In genomic region chr5:68252678-68253520, GRCh38 we compare ENCODE assay signal across 8 cellular contexts. TPM values are rescaled to one million over a fixed set of nuclear protein-coding genes. Genes with fewer than 3 reads are reported as not detected.
DNase-seq lines count a peak whose midpoint lies in the region; ATAC-seq and TF ChIP-seq lines count a peak whose summit lies in the region.

No MANE protein-coding gene starts in this region.

- DNase-seq in AG09319 (ENCODE audit: extremely low read depth, low read depth): peak; percentile 62
- DNase-seq in GM13976 (ENCODE audit: low spot score): peak; percentile 60
- peak in 2 of 3 donors; percentile 48 to 82 for DNase-seq in Peyer's patch
- peak in 1 of 2 donors; percentile 77 for DNase-seq in ascending aorta (ENCODE audit: low spot score in 2 of 2)
- no peak for DNase-seq in right atrium auricular region (ENCODE audit: low spot score)
- DNase-seq in renal cortical epithelial cell (ENCODE audit: low read depth): peak; percentile 66
- DNase-seq in occipital lobe (lab: John Stamatoyannopoulos, UW): no peak

- H3K27me3 ChIP-seq in Peyer's patch (no peaks in the 10 kb centered on the region), ascending aorta (no peaks in the 10 kb centered on the region), right atrium auricular region (no peaks in the 10 kb centered on the region)

- TF ChIP-seq POLR2A in Peyer's patch (IDR thresholded peaks at IDR 0.05): no peak

- H3K36me3 ChIP-seq in Peyer's patch: no peaks in the 10 kb centered on the region
- no peaks in the 10 kb centered on the region for H3K36me3 ChIP-seq in ascending aorta
- no peaks in the 10 kb centered on the region for H3K36me3 ChIP-seq in right atrium auricular region

- intact Hi-C loops in ascending aorta (cut with DNase I): loop anchor here (1.0 to 10.0 kb wide), 5 partner anchors 36 to 1007 kb away; no protein-coding TSS in a partner anchor

- TF ChIP-seq CTCF in AG09319 (IDR thresholded peaks at IDR 0.05; ENCODE audit: low read depth, low read length) (peak; percentile 89), GM13976 (IDR thresholded peaks at IDR 0.05; ENCODE audit: borderline replicate concordance, control extremely low read depth, extremely low read depth, insufficient read depth, missing control alignments) (peak; percentile 70), Peyer's patch (IDR thresholded peaks at IDR 0.05) (peak; percentile 35 to 84 (median 72)), ascending aorta (IDR thresholded peaks at IDR 0.05) (peak; percentile 69 to 84 (median 70)), right atrium auricular region (IDR thresholded peaks at IDR 0.05) (peak; percentile 46 to 87)

- H3K27ac ChIP-seq in Peyer's patch (peak overlapping the region in 3 of 4 donors; percentile 19 to 53 (median 28)), ascending aorta (peak overlapping the region; percentile 66 to 77), right atrium auricular region (peak overlapping the region; percentile 69 to 81)

- ATAC-seq in HG03460 (IDR thresholded peaks at IDR 0.05; ENCODE audit: unreplicated experiment): peak; percentile 71

- H3K4me1 ChIP-seq in Peyer's patch (peaks cover 0 to 84% (median 5%) of the 10 kb centered on the region in 4 donors), ascending aorta (peaks cover 15 to 84% of the 10 kb centered on the region in 2 donors), right atrium auricular region (peaks cover 0 to 97% of the 10 kb centered on the region in 2 donors)

- H3K9me3 ChIP-seq in Peyer's patch (no peaks in the 10 kb centered on the region), ascending aorta (no peaks in the 10 kb centered on the region), right atrium auricular region (no peaks in the 10 kb centered on the region)

- H3K4me3 ChIP-seq in Peyer's patch (no peak overlapping the region), ascending aorta (peak overlapping the region; percentile 17 to 37), right atrium auricular region (peak overlapping the region in 1 of 2 donors; percentile 1)

- in situ Hi-C loops in GM13976 (cut with MboI; ENCODE audit: low sequenced_read_pairs, unreplicated experiment): loop anchor here (10.0 kb wide), 1 partner anchor 1008 kb away; no protein-coding TSS in a partner anchor

RNA-seq across cellular contexts. Expression of gene PIK3R1, which starts 37.3 kb away (rescaled TPM):
- 100 to 1,000 TPM in 1 of 4 donors, 10 to 100 TPM in 3; 69.3 to 113 (median 87.5) TPM for total RNA-seq in Peyer's patch
- 89.3 TPM for total RNA-seq in ascending aorta
- 10 to 100 TPM; 87.0 to 91.1 TPM for total RNA-seq in right atrium auricular region
- 29.0 and 76.5 TPM in 2 replicates for total RNA-seq in renal cortical epithelial cell
- 177 TPM for total RNA-seq in occipital lobe

Comparison
In these comparisons a context has a peak if more than half of its experiments do, and no peak if none do; other contexts are left out.
1. DNase-seq: peak in AG09319 (single experiment), GM13976 (single experiment), Peyer's patch (2 of 3) and renal cortical epithelial cell (single experiment); none in right atrium auricular region (single experiment) and occipital lobe (single experiment).
2. H3K4me3 ChIP-seq: peak in ascending aorta (2 of 2); none in Peyer's patch (0 of 4).
3. Peak in every context shown above with its lines, with median percentiles within 50 percentile points of each other: CTCF ChIP-seq and H3K27ac ChIP-seq.